8 cellular contexts compared by ENCODE assay signal in genomic region chr6:38715016-38715809, GRCh38. TPM values are rescaled to one million over a fixed set of nuclear protein-coding genes. Genes with fewer than 3 reads are reported as not detected.
DNase-seq lines count a peak whose midpoint lies in the region; ATAC-seq, FAIRE-seq and TF ChIP-seq lines count a peak whose summit lies in the region.

DNAH8 (plus strand) TSS chr6:38715311; CDS start chr6:38722810, 7,499 bp downstream.

- POLR2A ChIA-PET in H1 (lab: Charles Lee; ENCODE audit: partially characterized antibody), result no interaction called here

- H3K27me3 Mint-ChIP-seq in nephron progenitor cell (ENCODE audit: low read depth, poor library complexity), result peaks cover 44% of the 10 kb centered on the region

- CTCF ChIA-PET in H1 (lab: Charles Lee; ENCODE audit: partially characterized antibody), result interaction anchor here (0.5 to 0.6 kb wide), 2 partner anchors 54 to 1041 kb away, joined by 3 to 4 read pairs; no protein-coding TSS in a partner anchor

- H2AFZ ChIP-seq in H1 (ENCODE audit: low read length), result 0 out of 2 replicates have a peak within 1 kb of the TSS, but pooled peaks have one; percentile 58

- H3K4ac ChIP-seq in H1 (replicated peaks; ENCODE audit: insufficient read length, low read depth, low read length), result no peak within 1 kb of the TSS

- no peak within 1 kb of the TSS for H2BK20ac ChIP-seq in H1 (ENCODE audit: low read length)

- H3K14ac ChIP-seq in H1 (ENCODE audit: insufficient read length), result no peak within 1 kb of the TSS

- H3K9me3 ChIP-seq in BLaER1 treated with 17β-estradiol and CSF1 and Interleukin-3, amounts not matched to agents 10 nM and 100 nM (replicated peaks in 1 of 11), result peaks cover 10 to 18% (median 13%) of the 10 kb centered on the region in 11 experiments
- peaks cover 0 to 3% (median 0%) of the 10 kb centered on the region in 4 donors for H3K9me3 ChIP-seq in Peyer's patch
- peaks cover 2 to 3% of the 10 kb centered on the region in 2 experiments; a peak in 1 of 4 replicates for H3K9me3 ChIP-seq in H1 (ENCODE audit: insufficient read depth in 2 of 2, low read depth in 1 of 2, low read length in 1 of 2)

- no peak for ATAC-seq in GM19397 (IDR thresholded peaks at IDR 0.05; ENCODE audit: unreplicated experiment)

- no peaks in the 10 kb centered on the region for H3K27me3 ChIP-seq in BLaER1 treated with 17β-estradiol and CSF1 and Interleukin-3, amounts not matched to agents 10 nM and 100 nM
- H3K27me3 ChIP-seq in Peyer's patch, result no peaks in the 10 kb centered on the region
- H3K27me3 ChIP-seq in H1 (replicated peaks in 1 of 4; ENCODE audit: control insufficient read depth in 3 of 4, extremely low read depth in 1 of 4, insufficient read depth in 3 of 4, low read length in 3 of 4), result peaks cover 5 to 21% (median 15%) of the 10 kb centered on the region in 4 experiments; a peak in 6 of 7 replicates

- peaks cover 15% of the 10 kb centered on the region for H3K9me3 Mint-ChIP-seq in nephron progenitor cell

- H2BK15ac ChIP-seq in H1 (ENCODE audit: low read length), result no peak within 1 kb of the TSS

- H2AK5ac ChIP-seq in H1 (ENCODE audit: low read depth, low read length), result no peak within 1 kb of the TSS

- H3K4me3 ChIP-seq in BLaER1 treated with 17β-estradiol and CSF1 and Interleukin-3, amounts not matched to agents 10 nM and 100 nM, result no peak within 1 kb of the TSS
- peak within 1 kb of the TSS; percentile 26 to 53 (median 43) for H3K4me3 ChIP-seq in Peyer's patch
- peak within 1 kb of the TSS; percentile 17 to 60 (median 28); a peak in 6 of 8 replicates for H3K4me3 ChIP-seq in H1 (ENCODE audit: extremely low read depth in 1 of 4, insufficient read depth in 2 of 4, low read depth in 3 of 4, low read length in 4 of 4)

- no peak for TF ChIP-seq EP300 in H1 (IDR thresholded peaks at IDR 0.05; ENCODE audit: borderline replicate concordance in 1 of 2, low read depth in 2 of 2, low read length in 2 of 2)

- H2BK120ac ChIP-seq in H1 (replicated peaks; ENCODE audit: low read depth, low read length), result no peak within 1 kb of the TSS

- H3K79me2 ChIP-seq in H1 (ENCODE audit: control insufficient read depth in 1 of 2, insufficient read depth in 2 of 2, low read length in 2 of 2), result no peaks in the 10 kb centered on the region

- H4K8ac ChIP-seq in H1 (ENCODE audit: extremely low read depth, insufficient read depth, low read length), result no peak within 1 kb of the TSS

- H2BK12ac ChIP-seq in H1 (ENCODE audit: low read depth, low read length), result no peak within 1 kb of the TSS

- H3K56ac ChIP-seq in H1 (replicated peaks; ENCODE audit: insufficient read length, low read depth, low read length), result no peak within 1 kb of the TSS

- H4K20me1 ChIP-seq in BLaER1 treated with 17β-estradiol and CSF1 and Interleukin-3, amounts not matched to agents 10 nM and 100 nM, result no peaks in the 10 kb centered on the region
- H4K20me1 ChIP-seq in H1 (replicated peaks in 1 of 2; ENCODE audit: control insufficient read depth in 1 of 2, insufficient read depth in 2 of 2, low read length in 2 of 2), result no peaks in the 10 kb centered on the region

- no peak within 1 kb of the TSS for H3K27ac Mint-ChIP-seq in nephron progenitor cell

- TF ChIP-seq POLR2A in Peyer's patch (IDR thresholded peaks at IDR 0.05), result no peak
- no peak for TF ChIP-seq POLR2A in H1 (IDR thresholded peaks at IDR 0.05; ENCODE audit: control extremely low read depth in 1 of 2, low read depth in 2 of 2, low read length in 2 of 2)

- no peak within 1 kb of the TSS for H4K91ac ChIP-seq in H1 (replicated peaks; ENCODE audit: insufficient read length, low read length)

- no peaks in the 10 kb centered on the region for H3K79me1 ChIP-seq in H1 (ENCODE audit: low read depth, low read length)

- no peak within 1 kb of the TSS for H4K5ac ChIP-seq in H1 (ENCODE audit: insufficient read length, low read depth, low read length)

- H3K18ac ChIP-seq in H1 (ENCODE audit: extremely low read depth, low read length), result no peak within 1 kb of the TSS

- no peaks in the 10 kb centered on the region for H3K36me3 Mint-ChIP-seq in nephron progenitor cell (ENCODE audit: low read depth)

- peaks cover 0 to 21% (median 5%) of the 10 kb centered on the region in 10 experiments; a peak in 9 of 20 replicates for H3K4me1 ChIP-seq in BLaER1 treated with 17β-estradiol and CSF1 and Interleukin-3, amounts not matched to agents 10 nM and 100 nM
- H3K4me1 ChIP-seq in Peyer's patch, result no peaks in the 10 kb centered on the region
- no peaks in the 10 kb centered on the region for H3K4me1 ChIP-seq in H1 (replicated peaks in 1 of 4; ENCODE audit: control insufficient read depth in 3 of 4, insufficient read depth in 4 of 4, low read length in 3 of 4)

- H2BK5ac ChIP-seq in H1 (ENCODE audit: low read depth, low read length), result no peak within 1 kb of the TSS

- TF ChIP-seq CTCF in Peyer's patch (IDR thresholded peaks at IDR 0.05) (no peak), H1 (IDR thresholded peaks at IDR 0.05; ENCODE audit: control extremely low read depth in 1 of 3, insufficient read depth in 1 of 3, low read depth in 1 of 3, low read length in 3 of 3) (no peak), nephron progenitor cell (IDR thresholded peaks at IDR 0.05) (no peak)

- no peaks in the 10 kb centered on the region for H3K36me3 ChIP-seq in BLaER1 treated with 17β-estradiol and CSF1 and Interleukin-3, amounts not matched to agents 10 nM and 100 nM
- H3K36me3 ChIP-seq in Peyer's patch (no peaks in the 10 kb centered on the region), H1 (ENCODE audit: control insufficient read depth in 2 of 4, insufficient read depth in 4 of 4, low read length in 3 of 4) (no peaks in the 10 kb centered on the region)

- H3K9ac ChIP-seq in BLaER1 treated with 17β-estradiol and CSF1 and Interleukin-3, amounts not matched to agents 10 nM and 100 nM, result no peak within 1 kb of the TSS
- no peak within 1 kb of the TSS for H3K9ac ChIP-seq in H1 (replicated peaks in 1 of 4; ENCODE audit: extremely low read depth in 1 of 4, low read depth in 3 of 4, low read length in 3 of 4)

- no peak within 1 kb of the TSS for H3K23ac ChIP-seq in H1 (ENCODE audit: insufficient read length)

- H3K23me2 ChIP-seq in H1 (ENCODE audit: low read depth, low read length), result no peaks in the 10 kb centered on the region

- FAIRE-seq in H1 (lab: Jason Lieb, UNC), result no peak

- DNase-seq in Peyer's patch (peak in 1 of 3 donors; percentile 48), H1 (ENCODE audit: low read depth in 1 of 2, low spot score in 2 of 2) (peak in 1 of 2 experiments; percentile 49), nephron progenitor cell (peak; percentile 27), OCI-M2 (lab: John Stamatoyannopoulos, UW; ENCODE audit: unreplicated experiment) (no peak), NCI-H1417 treated with DMSO at 0.1 percent for 48 hours (lab: John Stamatoyannopoulos, UW) (no peak), NCI-H146 treated with DMSO at 0.1 percent for 48 hours (lab: John Stamatoyannopoulos, UW; ENCODE audit: unreplicated experiment) (no peak)

- WGBS in H1 (ENCODE audit: extremely low coverage in 1 of 2, insufficient coverage in 1 of 2, insufficient read length in 1 of 2, insufficient replicate concordance in 2 of 2, low coverage in 1 of 2, low lambda C conversion rate in 2 of 2, missing lambda C conversion rate in 1 of 2), 2 experiments, result 41% methylated on average over 40 of the region's 47 CpGs; no CpG with 5 or more reads in 1 of the 2 experiments

- H3K27ac ChIP-seq in BLaER1 treated with 17β-estradiol and CSF1 and Interleukin-3, amounts not matched to agents 10 nM and 100 nM, result no peak within 1 kb of the TSS; a peak in 1 of 22 replicates
- H3K27ac ChIP-seq in Peyer's patch, result peak within 1 kb of the TSS; percentile 5 to 46 (median 25)
- H3K27ac ChIP-seq in H1 (ENCODE audit: low read depth, low read length), result no peak within 1 kb of the TSS

- H3K4me2 ChIP-seq in BLaER1 treated with 17β-estradiol and CSF1 and Interleukin-3, amounts not matched to agents 10 nM and 100 nM, result peak within 1 kb of the TSS in 6 of 11 experiments; percentile 26 to 76 (median 54); a peak in 8 of 22 replicates
- peak within 1 kb of the TSS; percentile 62 to 64 for H3K4me2 ChIP-seq in H1 (ENCODE audit: insufficient read depth in 1 of 2, low read depth in 2 of 2, low read length in 2 of 2)

- TF ChIP-seq RAD21 in H1 (IDR thresholded peaks at IDR 0.05 in 1 of 2, conservative IDR thresholded peaks at IDR 0.05 in 1 of 2; ENCODE audit: low read depth in 2 of 2, low read length in 2 of 2), result no peak

- H3K4me1 Mint-ChIP-seq in nephron progenitor cell, result no peaks in the 10 kb centered on the region

- peak within 1 kb of the TSS; percentile 29 for H3K4me3 Mint-ChIP-seq in nephron progenitor cell

TF ChIP-seq in H1, 55 proteins besides CTCF, POLR2A, EP300 and RAD21 (continues in another document):
- no peak for TF ChIP-seq YY1 (IDR thresholded peaks at IDR 0.05; ENCODE audit: low read depth, low read length)
- TF ChIP-seq EZH2 (IDR thresholded peaks at IDR 0.05; ENCODE audit: low read depth, low read length, severe bottlenecking), result no peak
- no peak for TF ChIP-seq CBX5 (IDR thresholded peaks at IDR 0.05; ENCODE audit: low read depth, low read length)
- TF ChIP-seq MAFK (IDR thresholded peaks at IDR 0.05; ENCODE audit: low read depth, low read length), result no peak
- TF ChIP-seq KDM4A (IDR thresholded peaks at IDR 0.05; ENCODE audit: low read depth, low read length, severe bottlenecking), result peak; percentile 43
- peak; percentile 39; the same call in 1 of the 2 replicates for TF ChIP-seq SUZ12 (IDR thresholded peaks at IDR 0.05; ENCODE audit: low read length)
- TF ChIP-seq SP2 (IDR thresholded peaks at IDR 0.05; ENCODE audit: low read length), result no peak
- TF ChIP-seq CHD1 (IDR thresholded peaks at IDR 0.05; ENCODE audit: low read depth, low read length), result no peak

RNA-seq across cellular contexts. Expression of gene DNAH8, which starts in this region (rescaled TPM):
- total RNA-seq in Peyer's patch, result under 1 TPM in 1 of 4 donors, not detected in 3; 0.83 TPM
- not detected in 2 replicates for total RNA-seq in H1 (2021; fragmentation: NEBNext Ultra II Directional; extraction: Animal tissue kit (Norgen Biotek cat#: 25700))
- polyA plus RNA-seq in H1 (2011; rRNA removed), result under 0.01 TPM in 1 of 2 replicates, not detected in the other
- not detected for polyA plus RNA-seq in H1 (2011; cell fraction: cytosol; rRNA removed)
- not detected for polyA plus RNA-seq in H1 (2011; cell fraction: nucleus; rRNA removed)
- polyA plus RNA-seq in H1 (2012, experiment 1 of 2), result not detected in 4 replicates
- not detected for polyA plus RNA-seq in H1 (2012, experiment 2 of 2)
- 0.02 TPM for polyA plus RNA-seq in H1 (2013, experiment 1 of 2)
- polyA plus RNA-seq in H1 (2013, experiment 2 of 2), result 0.02 TPM
- 0.02 and 0.25 TPM in 2 replicates for polyA minus RNA-seq in H1 (2011; rRNA and poly(A)+ RNA removed)
- polyA minus RNA-seq in H1 (2011; cell fraction: cytosol; rRNA and poly(A)+ RNA removed), result not detected
- under 0.01 TPM for polyA minus RNA-seq in H1 (2011; cell fraction: nucleus; rRNA and poly(A)+ RNA removed)

Comparison
In these comparisons a context has a peak if more than half of its experiments do, and no peak if none do; other contexts are left out.
1. H3K27ac ChIP-seq: peak in Peyer's patch (4 of 4); none in BLaER1 treated with 17β-estradiol and CSF1 and Interleukin-3, amounts not matched to agents 10 nM and 100 nM (0 of 11) and H1 (single experiment).
2. H3K4me3 ChIP-seq: peak in Peyer's patch (4 of 4) and H1 (4 of 4); none in BLaER1 treated with 17β-estradiol and CSF1 and Interleukin-3, amounts not matched to agents 10 nM and 100 nM (0 of 10).